In genomic region chr2:74474899-74475298, GRCh38 we compare ENCODE assay signal across 14 cellular contexts. TPM values are rescaled to one million over a fixed set of nuclear protein-coding genes. Genes with fewer than 3 reads are reported as not detected.
DNase-seq lines count a peak whose midpoint lies in the region; TF ChIP-seq lines count a peak whose summit lies in the region.
"Had no signal": no experiment of that assay in that cellular context is flagged by ENCODE, and none has a peak within 500 bp of the region (broad histone marks: within the 10 kb centered on the region; RNA-seq: fewer than 3 reads in every experiment).

No MANE protein-coding gene starts in this region.

- peaks cover 65% of the 10 kb centered on the region for H3K36me3 Mint-ChIP-seq in dendritic cell treated with granulocyte-macrophage colony-stimulating factor and Interleukin-4, amounts not matched to agents 40 ng/mL and 50 ng/mL, for 4 days (ENCODE audit: low read depth)

- H3K4me1 ChIP-seq in KMS-11 (ENCODE audit: low read depth, poor library complexity, severe bottlenecking) (peaks cover 25% of the 10 kb centered on the region), osteoblast (ENCODE audit: insufficient read depth, low read length) (peaks cover 14% of the 10 kb centered on the region)

- peak overlapping the region; percentile 50 for H3K27ac Mint-ChIP-seq in dendritic cell treated with granulocyte-macrophage colony-stimulating factor and Interleukin-4, amounts not matched to agents 40 ng/mL and 50 ng/mL, for 4 days
- H3K27ac Mint-ChIP-seq: activated naive CD8-positive, alpha-beta T cell; stimulated activated naive CD8-positive, alpha-beta T cell treated with anti-CD3 and anti-CD28 coated beads, Interleukin-15, Interleukin-2, amounts not matched to agents 100 ng/mL and 50 ng/mL, for 24 hours had no signal

- H3K4me2 ChIP-seq in KMS-11 (no peak overlapping the region), osteoblast (ENCODE audit: insufficient read depth, low read length) (no peak overlapping the region)

- no peak overlapping the region for H3K27ac ChIP-seq in KMS-11
- no peak overlapping the region for H3K27ac ChIP-seq in osteoblast (ENCODE audit: low read depth, low read length)

- DNase-seq in NCI-H146 (lab: John Stamatoyannopoulos, UW) (peak; percentile 5), NCI-H146 treated with DMSO at 0.1 percent for 48 hours (lab: John Stamatoyannopoulos, UW; ENCODE audit: unreplicated experiment) (no peak), osteoblast (ENCODE audit: insufficient read length, low spot score, missing footprints) (peak; percentile 65), KG1 (lab: John Stamatoyannopoulos, UW) (no peak), NCI-H446 (lab: John Stamatoyannopoulos, UW) (no peak)
- no peak for DNase-seq in NK-92 treated with Interleukin-12 subunit alpha and Interleukin-12 subunit beta, amount 100 ng/mL, for 24 hours (lab: John Stamatoyannopoulos, UW)
- DNase-seq: activated CD4-positive, alpha-beta T cell treated with anti-CD3 and anti-CD28 coated beads, Interleukin-2, amount 50 U/mL, for 48 hours; effector memory CD4-positive, alpha-beta T cell; NCI-H2029; SIG-M5 had no signal

- peaks cover 7% of the 10 kb centered on the region; the same call in 1 of the 2 replicates for H3K79me2 ChIP-seq in KMS-11 (ENCODE audit: insufficient read depth, low read depth)
- peaks cover 7% of the 10 kb centered on the region for H3K79me2 ChIP-seq in osteoblast (ENCODE audit: insufficient read depth, low read length)

- H3K4me1 Mint-ChIP-seq in dendritic cell treated with granulocyte-macrophage colony-stimulating factor and Interleukin-4, amounts not matched to agents 40 ng/mL and 50 ng/mL, for 4 days (ENCODE audit: low read depth) = peaks cover 49% of the 10 kb centered on the region

- no peak overlapping the region for H3K9ac ChIP-seq in KMS-11

- no peaks in the 10 kb centered on the region for H4K20me1 ChIP-seq in KMS-11 (ENCODE audit: insufficient read depth)
- H4K20me1 ChIP-seq in osteoblast (ENCODE audit: insufficient read depth, low read length) = no peaks in the 10 kb centered on the region

- no peak overlapping the region for H2AFZ ChIP-seq in KMS-11 (ENCODE audit: low read depth)
- H2AFZ ChIP-seq in osteoblast (ENCODE audit: low read length) = no peak overlapping the region

- H3K36me3 ChIP-seq in KMS-11 (ENCODE audit: insufficient read depth) (no peaks in the 10 kb centered on the region), osteoblast (ENCODE audit: insufficient read depth, low read length) (peaks cover 24% of the 10 kb centered on the region)

- TF ChIP-seq CTCF in KMS-11 (conservative IDR thresholded peaks at IDR 0.05; ENCODE audit: low read depth, low read length) (peak; percentile 52), osteoblast (IDR thresholded peaks at IDR 0.05; ENCODE audit: extremely low read depth, low read depth, low read length) (peak; percentile 41)

- H3K9me3 ChIP-seq in osteoblast (ENCODE audit: low read depth, low read length) = no peaks in the 10 kb centered on the region

- H3K9me3 Mint-ChIP-seq in dendritic cell treated with granulocyte-macrophage colony-stimulating factor and Interleukin-4, amounts not matched to agents 40 ng/mL and 50 ng/mL, for 4 days = no peaks in the 10 kb centered on the region
- H3K9me3 Mint-ChIP-seq: stimulated activated naive CD8-positive, alpha-beta T cell treated with anti-CD3 and anti-CD28 coated beads, Interleukin-15, Interleukin-2, amounts not matched to agents 100 ng/mL and 50 ng/mL, for 24 hours had no signal

- H3K27me3 ChIP-seq in KMS-11 (ENCODE audit: insufficient read depth, low read depth) = no peaks in the 10 kb centered on the region
- no peaks in the 10 kb centered on the region for H3K27me3 ChIP-seq in osteoblast (ENCODE audit: insufficient read depth, low read length)

- H3K4me3 Mint-ChIP-seq in dendritic cell treated with granulocyte-macrophage colony-stimulating factor and Interleukin-4, amounts not matched to agents 40 ng/mL and 50 ng/mL, for 4 days = no peak overlapping the region
- H3K4me3 Mint-ChIP-seq: stimulated activated naive CD8-positive, alpha-beta T cell treated with anti-CD3 and anti-CD28 coated beads, Interleukin-15, Interleukin-2, amounts not matched to agents 100 ng/mL and 50 ng/mL, for 24 hours had no signal

- H3K4me3 ChIP-seq in KMS-11 (IDR thresholded peaks at IDR 0.05; ENCODE audit: insufficient read depth, low read depth, low read length) (no peak overlapping the region), osteoblast (ENCODE audit: insufficient read depth, low read length) (no peak overlapping the region)

- intact Hi-C loops in dendritic cell treated with granulocyte-macrophage colony-stimulating factor and Interleukin-4, amounts not matched to agents 40 ng/mL and 50 ng/mL, for 4 days (cut with micrococcal nuclease) = no loop called here

- H3K27me3 Mint-ChIP-seq in dendritic cell treated with granulocyte-macrophage colony-stimulating factor and Interleukin-4, amounts not matched to agents 40 ng/mL and 50 ng/mL, for 4 days = no peaks in the 10 kb centered on the region
- H3K27me3 Mint-ChIP-seq: activated naive CD8-positive, alpha-beta T cell; stimulated activated naive CD8-positive, alpha-beta T cell treated with anti-CD3 and anti-CD28 coated beads, Interleukin-15, Interleukin-2, amounts not matched to agents 100 ng/mL and 50 ng/mL, for 24 hours had no signal

RNA-seq across cellular contexts. Expression of gene MRPL53, which starts 2.4 kb away (rescaled TPM):
- total RNA-seq in osteoblast = 18.0 and 23.5 TPM in 2 replicates

RNA-seq across cellular contexts. Expression of gene CCDC142, which starts 7.9 kb away (rescaled TPM):
- total RNA-seq in osteoblast = 32.4 and 32.6 TPM in 2 replicates

RNA-seq across cellular contexts. Expression of gene TTC31, which starts 8.0 kb away (rescaled TPM):
- 17.0 and 18.3 TPM in 2 replicates for total RNA-seq in osteoblast

RNA-seq across cellular contexts. Expression of gene MOGS, which starts 9.7 kb away (rescaled TPM):
- total RNA-seq in osteoblast = 33.3 and 35.9 TPM in 2 replicates

RNA-seq across cellular contexts. Expression of gene WBP1, which starts 16.7 kb away (rescaled TPM):
- 35.5 and 35.7 TPM in 2 replicates for total RNA-seq in osteoblast

Comparison
In these comparisons a context has a peak if more than half of its experiments do, and no peak if none do; other contexts are left out.
1. DNase-seq: peak in NCI-H146 (single experiment) and osteoblast (single experiment); none in NCI-H146 treated with DMSO at 0.1 percent for 48 hours (single experiment), KG1 (single experiment), NK-92 treated with Interleukin-12 subunit alpha and Interleukin-12 subunit beta, amount 100 ng/mL, for 24 hours (single experiment) and NCI-H446 (0 of 2).